ENCODE assay signal across 1 cellular context in the genomic region with DNA sequence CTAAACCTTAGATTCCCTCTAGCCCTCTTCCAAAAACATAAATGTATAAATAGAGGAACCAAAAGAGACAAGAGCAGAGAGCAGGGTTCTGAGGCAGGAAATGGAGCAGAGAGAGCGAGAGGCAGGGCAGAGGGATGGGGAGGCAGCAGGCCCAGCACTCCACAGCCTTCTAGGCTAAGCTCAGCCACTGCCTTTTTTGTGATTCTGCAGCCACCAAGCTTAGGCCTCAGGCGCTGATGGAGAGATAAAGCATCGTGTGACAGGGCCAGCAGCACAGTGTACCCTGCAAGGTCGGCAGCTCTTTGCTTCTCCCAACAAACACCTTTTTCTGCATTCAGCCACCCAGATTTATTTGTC.
TF ChIP-seq lines count a peak whose summit lies in the region.

No MANE protein-coding gene starts in this region.

TF ChIP-seq in IMR-90, 13 proteins besides CTCF, POLR2A, EP300 and RAD21:
- TF ChIP-seq BHLHE40 (IDR thresholded peaks at IDR 0.05; ENCODE audit: low read depth, low read length): no peak
- no peak for TF ChIP-seq MXI1 (IDR thresholded peaks at IDR 0.05; ENCODE audit: borderline replicate concordance, low read depth, low read length)
- no peak for TF ChIP-seq MAFK (IDR thresholded peaks at IDR 0.05; ENCODE audit: low read depth, low read length)
- no peak for TF ChIP-seq NFE2L2 (IDR thresholded peaks at IDR 0.05; ENCODE audit: low read depth, low read length)
- TF ChIP-seq MAZ (IDR thresholded peaks at IDR 0.05; ENCODE audit: borderline replicate concordance, low read depth, low read length): no peak
- TF ChIP-seq, protein P1, sequence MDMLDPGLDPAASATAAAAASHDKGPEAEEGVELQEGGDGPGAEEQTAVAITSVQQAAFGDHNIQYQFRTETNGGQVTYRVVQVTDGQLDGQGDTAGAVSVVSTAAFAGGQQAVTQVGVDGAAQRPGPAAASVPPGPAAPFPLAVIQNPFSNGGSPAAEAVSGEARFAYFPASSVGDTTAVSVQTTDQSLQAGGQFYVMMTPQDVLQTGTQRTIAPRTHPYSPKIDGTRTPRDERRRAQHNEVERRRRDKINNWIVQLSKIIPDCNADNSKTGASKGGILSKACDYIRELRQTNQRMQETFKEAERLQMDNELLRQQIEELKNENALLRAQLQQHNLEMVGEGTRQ (IDR thresholded peaks at IDR 0.05; ENCODE audit: low read depth, low read length): no peak
